18 cellular contexts compared by ENCODE assay signal in the genomic region with DNA sequence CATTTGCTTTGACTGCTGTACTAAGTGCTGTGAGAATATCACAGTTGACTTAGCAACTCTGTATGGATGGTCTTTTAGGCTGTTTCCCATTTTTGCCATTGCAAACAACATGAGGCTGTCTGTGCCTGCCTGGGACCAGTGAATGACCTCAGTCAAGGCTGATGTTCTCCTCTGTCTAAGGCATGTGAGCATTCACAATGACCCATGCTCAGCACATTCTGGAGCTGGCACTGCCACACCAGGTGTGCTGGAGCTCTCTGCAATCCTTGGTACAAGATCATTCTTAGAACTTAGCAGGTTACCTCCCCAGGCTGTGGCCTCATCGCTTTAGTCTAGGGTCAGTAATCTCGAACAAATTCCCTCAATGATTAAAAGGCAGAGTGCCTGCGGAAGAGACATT.
A peak's percentile ranks its signal among the peaks of the same experiment; 100 is the strongest.
DNase-seq lines count a peak whose midpoint lies in the region; ATAC-seq, FAIRE-seq and TF ChIP-seq lines count a peak whose summit lies in the region.
"Had no signal": no experiment of that assay in that cellular context is flagged by ENCODE, and none has a peak within 500 bp of the region (broad histone marks: within the 10 kb centered on the region; RNA-seq: fewer than 3 reads in every experiment).

No MANE protein-coding gene starts in this region.

- intact Hi-C loops in lower lobe of right lung (cut with DNase I) = no loop called here

- no peak for TF ChIP-seq EP300 in upper lobe of left lung (IDR thresholded peaks at IDR 0.05)

- H3K36me3 ChIP-seq in bronchial epithelial cell (ENCODE audit: control insufficient read depth, insufficient read depth, low read length) (peaks cover 14% of the 10 kb centered on the region), lower lobe of right lung (peaks cover 2% of the 10 kb centered on the region), upper lobe of left lung (no peaks in the 10 kb centered on the region)
- H3K36me3 ChIP-seq: adrenal gland, ovary had no signal

- TF ChIP-seq POLR2A in upper lobe of left lung (IDR thresholded peaks at IDR 0.05) = no peak

- FAIRE-seq in bronchial epithelial cell (lab: Jason Lieb, UNC) = peak; percentile 32

- no peaks in the 10 kb centered on the region for H3K9me3 ChIP-seq in lower lobe of right lung
- no peaks in the 10 kb centered on the region for H3K9me3 ChIP-seq in upper lobe of left lung
- H3K9me3 ChIP-seq: adrenal gland, heart left ventricle, ovary had no signal

- 65 to 83% methylated on average over 3 of the region's 3 CpGs for WGBS in upper lobe of left lung, 2 donors

- H3K27ac ChIP-seq in lower lobe of right lung (peak overlapping the region; percentile 2), upper lobe of left lung (peak overlapping the region in 2 of 4 donors; percentile 59 to 65)
- H3K27ac ChIP-seq: adrenal gland, ovary had no signal

- H3K4me1 ChIP-seq in lower lobe of right lung = peaks cover 27% of the 10 kb centered on the region
- peaks cover 6 to 56% (median 48%) of the 10 kb centered on the region in 4 donors for H3K4me1 ChIP-seq in upper lobe of left lung
- H3K4me1 ChIP-seq: adrenal gland had no signal

- ATAC-seq in lower lobe of right lung (peak in 1 of 2 donors; percentile 24), upper lobe of left lung (ENCODE audit: low FRiP score in 2 of 2) (peak; percentile 1 to 61), HG03571 (IDR thresholded peaks at IDR 0.05; ENCODE audit: unreplicated experiment) (no peak)
- ATAC-seq: activated CD8-positive, alpha-beta memory T cell treated with anti-CD3 and anti-CD28 coated beads, Interleukin-2, amount 10 ng/mL, durations not matched to agents 7 days and 5 days had no signal

- H3K4me3 ChIP-seq in bronchial epithelial cell (ENCODE audit: low read depth, low read length) = no peak overlapping the region
- no peak overlapping the region for H3K4me3 ChIP-seq in lower lobe of right lung
- no peak overlapping the region for H3K4me3 ChIP-seq in upper lobe of left lung
- H3K4me3 ChIP-seq: adrenal gland, heart left ventricle, ovary had no signal

- H3K27me3 ChIP-seq in bronchial epithelial cell (ENCODE audit: control insufficient read depth, insufficient read depth, low read length) (no peaks in the 10 kb centered on the region), lower lobe of right lung (ENCODE audit: low read depth) (no peaks in the 10 kb centered on the region), upper lobe of left lung (no peaks in the 10 kb centered on the region)
- H3K27me3 ChIP-seq: adrenal gland, heart left ventricle, ovary had no signal

- DNase-seq in SHP77 (lab: John Stamatoyannopoulos, UW) (peak; percentile 28 to 31), SHP77 treated with DMSO at 0.1 percent for 48 hours (lab: John Stamatoyannopoulos, UW) (no peak), bronchial epithelial cell (ENCODE audit: low read depth) (no peak), lower lobe of right lung (no peak), upper lobe of left lung (peak in 1 of 2 donors; percentile 54), NCI-H1092 (lab: John Stamatoyannopoulos, UW) (no peak), NCI-H1930 (lab: John Stamatoyannopoulos, UW) (no peak)
- DNase-seq: activated CD4-positive, alpha-beta T cell treated with anti-CD3 and anti-CD28 coated beads for 4 hours; activated CD8-positive, alpha-beta memory T cell treated with anti-CD3 and anti-CD28 coated beads, Interleukin-2, amount 10 ng/mL, durations not matched to agents 7 days and 5 days; adrenal gland; central memory CD4-positive, alpha-beta T cell; DND-41; effector CD8-positive, alpha-beta T cell; heart left ventricle; Kasumi-1; ovary; stimulated activated CD4-positive, alpha-beta T cell treated with anti-CD3 and anti-CD28 coated beads, Interleukin-4, amount 100 ng/mL, for 4 hours had no signal

- no peak for TF ChIP-seq CTCF in bronchial epithelial cell (IDR thresholded peaks at IDR 0.05; ENCODE audit: insufficient read depth, low read length, severe bottlenecking)
- TF ChIP-seq CTCF in lower lobe of right lung (IDR thresholded peaks at IDR 0.05) = no peak
- no peak for TF ChIP-seq CTCF in upper lobe of left lung (IDR thresholded peaks at IDR 0.05)

Comparison
In these comparisons a context has a peak if more than half of its experiments do, and no peak if none do; other contexts are left out.
1. DNase-seq: peak in SHP77 (2 of 2); none in SHP77 treated with DMSO at 0.1 percent for 48 hours (single experiment), bronchial epithelial cell (single experiment), lower lobe of right lung (single experiment), NCI-H1092 (single experiment) and NCI-H1930 (0 of 2).